Comparison of ENCODE assay signal across 1 cellular context in the genomic region with DNA sequence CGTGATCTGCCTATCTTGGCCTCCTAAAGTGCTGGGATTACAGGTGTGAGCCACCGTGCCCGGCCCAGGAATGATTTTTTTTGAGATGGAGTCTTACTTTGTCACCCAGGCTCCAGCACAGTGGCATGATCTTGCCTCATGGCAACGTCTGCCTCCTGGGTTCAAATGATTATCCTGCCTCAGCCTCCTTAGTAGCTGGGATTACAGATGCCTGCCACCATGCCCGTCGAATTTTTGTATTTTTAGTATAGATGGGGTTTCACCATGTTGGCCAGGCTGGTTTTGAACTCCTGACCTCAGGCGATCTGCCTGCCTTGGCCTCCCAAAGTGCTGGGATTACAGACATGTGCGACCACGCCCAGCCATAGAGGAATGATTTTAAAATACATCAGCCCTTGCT. TPM values are rescaled to one million over a fixed set of nuclear protein-coding genes. Genes with fewer than 3 reads are reported as not detected.
"Had no signal": no experiment of that assay in that cellular context is flagged by ENCODE, and none has a peak within 500 bp of the region (broad histone marks: within the 10 kb centered on the region; RNA-seq: fewer than 3 reads in every experiment).

No MANE protein-coding gene starts in this region.

RNA-seq across cellular contexts. Expression of gene AIFM3, which starts 32.0 kb away (rescaled TPM):
- total RNA-seq: SJCRH30 had no signal
